8 cellular contexts compared by ENCODE assay signal in the genomic region with DNA sequence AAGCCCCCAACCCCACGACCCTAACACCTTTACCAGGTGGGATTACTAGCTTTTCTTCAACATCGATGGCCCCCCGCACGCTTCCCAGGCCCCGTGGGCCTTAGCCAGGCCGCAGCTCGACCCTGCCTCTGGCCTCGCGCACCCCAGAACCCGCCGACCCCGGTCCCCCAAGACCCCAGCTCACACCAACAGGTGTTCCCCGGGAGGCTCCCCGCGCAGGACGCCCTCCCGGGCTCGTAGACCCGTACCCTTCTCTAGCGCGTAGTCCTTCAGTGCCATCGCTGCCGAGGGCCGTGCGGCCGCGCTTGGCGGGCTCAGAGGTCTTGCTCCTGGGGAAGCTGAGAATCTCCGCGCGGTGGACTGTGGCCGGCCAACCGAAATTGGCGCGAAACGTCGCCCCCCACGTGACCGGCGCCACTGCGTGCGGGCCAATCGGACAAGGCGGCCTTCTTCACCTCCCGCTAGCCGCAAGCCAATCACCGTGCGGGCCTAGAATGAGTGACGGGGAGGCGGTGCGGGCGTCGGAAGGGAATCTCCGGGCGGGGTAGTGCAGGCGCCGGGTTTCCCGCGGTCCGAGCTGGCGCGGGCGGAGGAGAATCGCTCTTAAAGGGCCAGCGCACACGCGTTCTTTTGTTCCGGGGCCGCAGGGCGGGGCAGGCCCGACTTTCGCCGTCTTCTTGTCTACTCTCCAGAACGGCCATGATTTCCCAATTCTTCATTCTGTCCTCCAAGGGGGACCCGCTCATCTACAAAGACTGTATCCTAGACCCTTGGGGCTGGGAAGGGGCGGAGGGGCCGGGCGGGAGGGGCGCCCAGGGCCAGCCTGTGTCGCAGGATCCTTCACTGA. TPM values are rescaled to one million over a fixed set of nuclear protein-coding genes. Genes with fewer than 3 reads are reported as not detected.
DNase-seq lines count a peak whose midpoint lies in the region; ATAC-seq and TF ChIP-seq lines count a peak whose summit lies in the region.

A gene with protein sequence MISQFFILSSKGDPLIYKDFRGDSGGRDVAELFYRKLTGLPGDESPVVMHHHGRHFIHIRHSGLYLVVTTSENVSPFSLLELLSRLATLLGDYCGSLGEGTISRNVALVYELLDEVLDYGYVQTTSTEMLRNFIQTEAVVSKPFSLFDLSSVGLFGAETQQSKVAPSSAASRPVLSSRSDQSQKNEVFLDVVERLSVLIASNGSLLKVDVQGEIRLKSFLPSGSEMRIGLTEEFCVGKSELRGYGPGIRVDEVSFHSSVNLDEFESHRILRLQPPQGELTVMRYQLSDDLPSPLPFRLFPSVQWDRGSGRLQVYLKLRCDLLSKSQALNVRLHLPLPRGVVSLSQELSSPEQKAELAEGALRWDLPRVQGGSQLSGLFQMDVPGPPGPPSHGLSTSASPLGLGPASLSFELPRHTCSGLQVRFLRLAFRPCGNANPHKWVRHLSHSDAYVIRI (plus strand): TSS at position 628 of the 847 bp plus-strand sequence. CDS start 72 bp downstream, at position 700.
A gene (minus strand): TSS at position 382 of the 847 bp plus-strand sequence. CDS start 103 bp downstream, at position 279.

- H3K4me3 Mint-ChIP-seq in activated T-helper 2 cell treated with anti-CD3 and anti-CD28 coated beads, Interferon-gamma antibody, Interleukin-2, Interleukin-4, amounts not matched to agents 10 μg/mL and 5 μg/mL and 100 μg/mL, durations not matched to agents 14 hours and 24 hours and 36 hours (ENCODE audit: low read depth), result peak within 1 kb of the TSS; percentile 93
- H3K4me3 Mint-ChIP-seq in natural killer cell treated with Interleukin-12 subunit alpha and Interleukin-12 subunit beta and Interleukin-15 and Interleukin-18, amount 100 ng/mL, for 72 hours, result peak within 1 kb of the TSS; percentile 95

- no peaks in the 10 kb centered on the region for H3K27me3 ChIP-seq in RWPE2 (ENCODE audit: insufficient read depth, poor library complexity, severe bottlenecking)

- peak within 1 kb of the TSS; percentile 94 for H3K27ac ChIP-seq in RWPE2 (ENCODE audit: poor library complexity, severe bottlenecking)

- H3K4me3 ChIP-seq in RWPE2 (ENCODE audit: severe bottlenecking), result peak within 1 kb of the TSS; percentile 88
- peak within 1 kb of the TSS; percentile 84 for H3K4me3 ChIP-seq in fibroblast of mammary gland (ENCODE audit: control insufficient read depth, low read depth, low read length)

- no peaks in the 10 kb centered on the region for H3K9me3 ChIP-seq in RWPE2 (ENCODE audit: severe bottlenecking)

- H3K27me3 Mint-ChIP-seq in activated T-helper 2 cell treated with anti-CD3 and anti-CD28 coated beads, Interferon-gamma antibody, Interleukin-2, Interleukin-4, amounts not matched to agents 10 μg/mL and 5 μg/mL and 100 μg/mL, durations not matched to agents 14 hours and 24 hours and 36 hours (ENCODE audit: low read depth), result no peaks in the 10 kb centered on the region
- H3K27me3 Mint-ChIP-seq in natural killer cell treated with Interleukin-12 subunit alpha and Interleukin-12 subunit beta and Interleukin-15 and Interleukin-18, amount 100 ng/mL, for 72 hours, result no peaks in the 10 kb centered on the region

- peaks cover 45% of the 10 kb centered on the region for H3K36me3 ChIP-seq in RWPE2 (ENCODE audit: low read depth)

- H3K36me3 Mint-ChIP-seq in activated T-helper 2 cell treated with anti-CD3 and anti-CD28 coated beads, Interferon-gamma antibody, Interleukin-2, Interleukin-4, amounts not matched to agents 10 μg/mL and 5 μg/mL and 100 μg/mL, durations not matched to agents 14 hours and 24 hours and 36 hours (ENCODE audit: low read depth), result peaks cover 55% of the 10 kb centered on the region
- H3K36me3 Mint-ChIP-seq in natural killer cell treated with Interleukin-12 subunit alpha and Interleukin-12 subunit beta and Interleukin-15 and Interleukin-18, amount 100 ng/mL, for 72 hours, result peaks cover 32% of the 10 kb centered on the region

- H3K27ac Mint-ChIP-seq in activated T-helper 2 cell treated with anti-CD3 and anti-CD28 coated beads, Interferon-gamma antibody, Interleukin-2, Interleukin-4, amounts not matched to agents 10 μg/mL and 5 μg/mL and 100 μg/mL, durations not matched to agents 14 hours and 24 hours and 36 hours, result peak within 1 kb of the TSS; percentile 93
- H3K27ac Mint-ChIP-seq in natural killer cell treated with Interleukin-12 subunit alpha and Interleukin-12 subunit beta and Interleukin-15 and Interleukin-18, amount 100 ng/mL, for 72 hours, result peak within 1 kb of the TSS; percentile 92 to 93

- no peaks in the 10 kb centered on the region for H3K9me3 Mint-ChIP-seq in activated T-helper 2 cell treated with anti-CD3 and anti-CD28 coated beads, Interferon-gamma antibody, Interleukin-2, Interleukin-4, amounts not matched to agents 10 μg/mL and 5 μg/mL and 100 μg/mL, durations not matched to agents 14 hours and 24 hours and 36 hours
- no peaks in the 10 kb centered on the region for H3K9me3 Mint-ChIP-seq in natural killer cell treated with Interleukin-12 subunit alpha and Interleukin-12 subunit beta and Interleukin-15 and Interleukin-18, amount 100 ng/mL, for 72 hours

- intact Hi-C loops in activated T-helper 2 cell treated with anti-CD3 and anti-CD28 coated beads, Interferon-gamma antibody, Interleukin-2, Interleukin-4, amounts not matched to agents 10 μg/mL and 5 μg/mL and 100 μg/mL, durations not matched to agents 14 hours and 24 hours and 36 hours (cut with micrococcal nuclease), result loop anchor here (1.0 to 2.0 kb wide), 5 partner anchors 18 to 328 kb away; a partner anchor contains a TSS

- DNase-seq in EH (ENCODE audit: low read depth) (peak; percentile 99), H4 (ENCODE audit: low spot score) (peak; percentile 99), LoVo (ENCODE audit: low spot score) (peak; percentile 100), RWPE2 (ENCODE audit: low spot score) (peak; percentile 99), fibroblast of mammary gland (ENCODE audit: low read depth) (peak; percentile 98)
- DNase-seq in activated T-helper 2 cell treated with anti-CD3 and anti-CD28 coated beads, Interferon-gamma antibody, Interleukin-2, Interleukin-4, amounts not matched to agents 10 μg/mL and 5 μg/mL and 100 μg/mL, durations not matched to agents 14 hours and 24 hours and 36 hours (ENCODE audit: low spot score), result peak; percentile 98
- DNase-seq in natural killer cell treated with Interleukin-12 subunit alpha and Interleukin-12 subunit beta and Interleukin-15 and Interleukin-18, amount 100 ng/mL, for 72 hours (ENCODE audit: low spot score), result peak; percentile 99
- peak; percentile 99 for DNase-seq in stimulated activated naive CD8-positive, alpha-beta T cell treated with anti-CD3 and anti-CD28 coated beads, Interleukin-15, Interleukin-2, amounts not matched to agents 100 U/mL and 50 U/mL, for 24 hours

- ATAC-seq in RWPE2 (ENCODE audit: low read depth), result peak; percentile 89
- peak; percentile 94 for ATAC-seq in natural killer cell treated with Interleukin-12 subunit alpha and Interleukin-12 subunit beta and Interleukin-15 and Interleukin-18, amount 100 ng/mL, for 72 hours
- peak; percentile 91 for ATAC-seq in stimulated activated naive CD8-positive, alpha-beta T cell treated with anti-CD3 and anti-CD28 coated beads, Interleukin-15, Interleukin-2, amounts not matched to agents 100 U/mL and 50 U/mL, for 24 hours

- TF ChIP-seq CTCF in RWPE2 (IDR thresholded peaks at IDR 0.05; ENCODE audit: poor library complexity, severe bottlenecking) (no peak), fibroblast of mammary gland (conservative IDR thresholded peaks at IDR 0.05; ENCODE audit: control insufficient read depth, insufficient read depth, low read depth, low read length) (no peak)

- peaks cover 37% of the 10 kb centered on the region for H3K4me1 Mint-ChIP-seq in activated T-helper 2 cell treated with anti-CD3 and anti-CD28 coated beads, Interferon-gamma antibody, Interleukin-2, Interleukin-4, amounts not matched to agents 10 μg/mL and 5 μg/mL and 100 μg/mL, durations not matched to agents 14 hours and 24 hours and 36 hours (ENCODE audit: low read depth)
- H3K4me1 Mint-ChIP-seq in natural killer cell treated with Interleukin-12 subunit alpha and Interleukin-12 subunit beta and Interleukin-15 and Interleukin-18, amount 100 ng/mL, for 72 hours (ENCODE audit: low read depth in 2 of 2), result peaks cover 35 to 38% of the 10 kb centered on the region in 2 donors

- peaks cover 4% of the 10 kb centered on the region for H3K4me1 ChIP-seq in RWPE2 (ENCODE audit: insufficient read depth, poor library complexity, severe bottlenecking)

RNA-seq across cellular contexts. Expression of the first gene that starts in this region (rescaled TPM):
- 20.0 and 29.6 TPM in 2 replicates for total RNA-seq in H4 (2014; rRNA removed; shearing (Covaris generic))
- total RNA-seq in activated T-helper 2 cell treated with anti-CD3 and anti-CD28 coated beads, Interferon-gamma antibody, Interleukin-2, Interleukin-4, amounts not matched to agents 10 μg/mL and 5 μg/mL and 100 μg/mL, durations not matched to agents 14 hours and 24 hours and 36 hours, result 12.2 and 16.4 TPM in 2 replicates
- total RNA-seq in natural killer cell treated with Interleukin-12 subunit alpha and Interleukin-12 subunit beta and Interleukin-15 and Interleukin-18, amount 100 ng/mL, for 72 hours, result 10 to 100 TPM in 1 of 2 donors, 1 to 10 TPM in 1; 8.9 to 16.9 TPM

RNA-seq across cellular contexts. Expression of the second gene that starts in this region (rescaled TPM):
- total RNA-seq in H4 (2014; rRNA removed; shearing (Covaris generic)), result 258 and 299 TPM in 2 replicates
- total RNA-seq in activated T-helper 2 cell treated with anti-CD3 and anti-CD28 coated beads, Interferon-gamma antibody, Interleukin-2, Interleukin-4, amounts not matched to agents 10 μg/mL and 5 μg/mL and 100 μg/mL, durations not matched to agents 14 hours and 24 hours and 36 hours, result 383 and 389 TPM in 2 replicates
- total RNA-seq in natural killer cell treated with Interleukin-12 subunit alpha and Interleukin-12 subunit beta and Interleukin-15 and Interleukin-18, amount 100 ng/mL, for 72 hours, result 100 to 1,000 TPM; 248 to 526 TPM

Comparison
In these comparisons a context has a peak if more than half of its experiments do, and no peak if none do; other contexts are left out.
1. Peak in every context shown above with its lines: DNase-seq, ATAC-seq, H3K4me3 ChIP-seq and H3K27ac ChIP-seq.